ENCODE assay signal across 11 cellular contexts in the genomic region with DNA sequence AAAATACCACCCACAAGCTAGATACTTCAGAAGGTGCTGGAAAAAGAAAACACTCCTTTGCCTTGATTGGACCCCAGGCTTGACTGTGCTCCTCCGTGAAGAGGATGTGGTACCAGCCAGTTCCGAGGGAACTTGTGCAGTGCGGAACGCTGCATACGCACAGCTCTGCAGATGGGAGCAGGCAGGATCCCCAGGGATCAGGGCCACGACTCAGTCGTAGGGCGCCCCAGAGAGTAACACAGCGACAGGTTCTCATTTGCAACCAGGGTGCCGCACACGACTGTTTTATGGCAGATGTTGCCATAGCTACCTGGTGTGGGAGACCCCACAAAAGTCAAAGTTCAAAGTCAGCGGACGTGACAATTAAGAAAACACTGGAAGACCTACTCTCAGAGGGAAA. TPM values are rescaled to one million over a fixed set of nuclear protein-coding genes. Genes with fewer than 3 reads are reported as not detected.
DNase-seq lines count a peak whose midpoint lies in the region; ATAC-seq and TF ChIP-seq lines count a peak whose summit lies in the region.
"Had no signal": no experiment of that assay in that cellular context is flagged by ENCODE, and none has a peak within 500 bp of the region (broad histone marks: within the 10 kb centered on the region; RNA-seq: fewer than 3 reads in every experiment).

No MANE protein-coding gene starts in this region.

- no peaks in the 10 kb centered on the region for H4K20me1 ChIP-seq in GM23248 (ENCODE audit: insufficient read depth)

- peak overlapping the region; percentile 76 for H3K4me2 ChIP-seq in GM23248 (ENCODE audit: unreplicated experiment)

- CTCF ChIA-PET in Panc1 (lab: Charles Lee) = interaction anchor here (0.9 kb wide), 1 partner anchor 42 kb away, joined by 5 read pairs; no protein-coding TSS in a partner anchor

- no peaks in the 10 kb centered on the region for H3K36me3 ChIP-seq in GM23248 (ENCODE audit: low read depth)
- no peaks in the 10 kb centered on the region; the same call in 1 of the 2 replicates for H3K36me3 ChIP-seq in Panc1 (ENCODE audit: control insufficient read depth, insufficient read depth, low read length)
- H3K36me3 ChIP-seq in gastrocnemius medialis = no peaks in the 10 kb centered on the region
- H3K36me3 ChIP-seq in SJCRH30 = no peaks in the 10 kb centered on the region

- DNase-seq in GM23248 (peak; percentile 12), Panc1 (ENCODE audit: low read depth, low spot score) (no peak), foreskin keratinocyte (peak in 1 of 2 donors; percentile 61), gastrocnemius medialis (no peak), SJCRH30 (no peak)
- no peak for DNase-seq in stimulated activated CD4-positive, alpha-beta T cell treated with anti-CD3 and anti-CD28 coated beads, Interleukin-2, amount 100 ng/mL, for 48 hours
- DNase-seq: effector CD4-positive, alpha-beta T cell; trophoblast cell had no signal

- in situ Hi-C loops in GM23248 (cut with MboI) (no loop called here), Panc1 (cut with HindIII; ENCODE audit: low pct_unique_long_range_greater_than_20kb, low sequenced_read_pairs) (no loop called here), gastrocnemius medialis (cut with MboI; ENCODE audit: low sequenced_read_pairs in 4 of 4) (no loop called here)

- H3K27me3 ChIP-seq in GM23248 (replicated peaks; ENCODE audit: insufficient read depth) = no peaks in the 10 kb centered on the region
- H3K27me3 ChIP-seq in Panc1 (ENCODE audit: control insufficient read depth, insufficient read depth, low read length) = no peaks in the 10 kb centered on the region
- no peaks in the 10 kb centered on the region for H3K27me3 ChIP-seq in foreskin keratinocyte
- H3K27me3 ChIP-seq in gastrocnemius medialis = peaks cover 26 to 45% (median 36%) of the 10 kb centered on the region in 3 donors
- H3K27me3 ChIP-seq in SJCRH30 = no peaks in the 10 kb centered on the region; the same call in 1 of the 2 replicates

- no peak for TF ChIP-seq POLR2A in gastrocnemius medialis (IDR thresholded peaks at IDR 0.05)

- H3K9me3 ChIP-seq in GM23248 (ENCODE audit: low read depth) = no peaks in the 10 kb centered on the region
- H3K9me3 ChIP-seq in Panc1 (ENCODE audit: control insufficient read depth, insufficient read depth, low read depth, low read length) = peaks cover 3% of the 10 kb centered on the region; the same call in 1 of the 2 replicates
- H3K9me3 ChIP-seq in gastrocnemius medialis = no peaks in the 10 kb centered on the region
- H3K9me3 ChIP-seq in SJCRH30 (replicated peaks) = no peaks in the 10 kb centered on the region

- ATAC-seq in Panc1 = peak; percentile 54
- ATAC-seq in foreskin keratinocyte = peak; percentile 72
- no peak for ATAC-seq in gastrocnemius medialis
- no peak for ATAC-seq in GM21447 (IDR thresholded peaks at IDR 0.05; ENCODE audit: unreplicated experiment)
- ATAC-seq in GM19324 (IDR thresholded peaks at IDR 0.05; ENCODE audit: low FRiP score, unreplicated experiment) = no peak

- peak overlapping the region; percentile 76 for H3K4me3 ChIP-seq in GM23248
- H3K4me3 ChIP-seq in Panc1 (ENCODE audit: low read depth in 2 of 2, low read length in 2 of 2) = peak overlapping the region; percentile 72 to 86
- peak overlapping the region; percentile 42 to 55 (median 50) for H3K4me3 ChIP-seq in gastrocnemius medialis
- H3K4me3 ChIP-seq in SJCRH30 = no peak overlapping the region

- POLR2A ChIA-PET in Panc1 (lab: Charles Lee) = no interaction called here

- H3K27ac ChIP-seq in GM23248 (no peak overlapping the region), Panc1 (ENCODE audit: low read length) (peak overlapping the region; percentile 99), foreskin keratinocyte (peak overlapping the region; percentile 89), gastrocnemius medialis (peak overlapping the region in 3 of 4 donors; percentile 41 to 62 (median 51)), SJCRH30 (no peak overlapping the region)

- peaks cover 54% of the 10 kb centered on the region for H3K79me2 ChIP-seq in GM23248 (ENCODE audit: insufficient read depth)

- TF ChIP-seq CTCF in Panc1 (IDR thresholded peaks at IDR 0.05) (no peak), foreskin keratinocyte (conservative IDR thresholded peaks at IDR 0.05) (no peak), gastrocnemius medialis (IDR thresholded peaks at IDR 0.05 in 4 of 5, conservative IDR thresholded peaks at IDR 0.05 in 1 of 5) (no peak)

- H3F3A ChIP-seq in GM23248 (ENCODE audit: insufficient read depth) = 0 out of 2 replicates have a peak, but pooled peaks cover 8% of the 10 kb centered on the region

- intact Hi-C loops in Panc1 (cut with micrococcal nuclease; ENCODE audit: unreplicated experiment) = no loop called here
- intact Hi-C loops in gastrocnemius medialis (cut with DNase I; ENCODE audit: low total_unique reads) = loop anchor here (5.0 kb wide), 1 partner anchor 42 kb away; no protein-coding TSS in a partner anchor

- no peaks in the 10 kb centered on the region for H3K9me2 ChIP-seq in GM23248 (ENCODE audit: insufficient read depth)

- BruUV-seq in Panc1 (replicated peaks; lab: Mats Ljungman, UMichigan) = no TSS peak

- peaks cover 16% of the 10 kb centered on the region for H3K4me1 ChIP-seq in GM23248 (ENCODE audit: insufficient read depth)
- peaks cover 25% of the 10 kb centered on the region for H3K4me1 ChIP-seq in Panc1 (ENCODE audit: control insufficient read depth, insufficient read depth, low read length)
- peaks cover 6% of the 10 kb centered on the region for H3K4me1 ChIP-seq in foreskin keratinocyte
- H3K4me1 ChIP-seq in gastrocnemius medialis = peaks cover 0 to 12% of the 10 kb centered on the region in 2 donors
- no peaks in the 10 kb centered on the region for H3K4me1 ChIP-seq in SJCRH30

- peak overlapping the region; percentile 57; the same call in 1 of the 2 replicates for H3K9ac ChIP-seq in GM23248

- peak overlapping the region; percentile 78 for H2AFZ ChIP-seq in GM23248

- WGBS in GM23248 (ENCODE audit: low coverage in 1 of 2, low lambda C conversion rate in 2 of 2, missing lambda C conversion rate in 2 of 2), 2 experiments = 54 to 56% methylated on average over 13 of the region's 13 CpGs

RNA-seq across cellular contexts. Expression of a gene that starts 0.8 kb away (rescaled TPM):
- total RNA-seq in GM23248 (2014; rRNA removed; shearing (Covaris generic)) = 42.1 and 43.7 TPM in 2 replicates
- polyA plus RNA-seq in GM23248 (2016; fragmentation: Nextera tagmentation; extraction: Ambion mirVana) = 61.6 and 68.5 TPM in 2 replicates
- total RNA-seq in Panc1 (2021; ENCODE audit: unreplicated experiment) = 159 TPM
- polyA plus RNA-seq in Panc1 (2012; ENCODE audit: insufficient read length) = 224 TPM
- total RNA-seq in foreskin keratinocyte = 76.8 and 94.5 TPM in 2 replicates
- polyA plus RNA-seq in foreskin keratinocyte = 56.1 and 66.0 TPM in 2 replicates
- 1 to 10 TPM; 1.7 to 3.8 (median 2.5) TPM for total RNA-seq in gastrocnemius medialis
- total RNA-seq in SJCRH30 (2014; rRNA removed; shearing (Covaris generic)) = 0.12 TPM in 1 of 2 replicates, not detected in the other
- polyA plus RNA-seq: IgD-negative memory B cell had no signal

Comparison
In these comparisons a context has a peak if more than half of its experiments do, and no peak if none do; other contexts are left out.
1. H3K27ac ChIP-seq: peak in Panc1 (single experiment), foreskin keratinocyte (single experiment) and gastrocnemius medialis (3 of 4); none in GM23248 (single experiment) and SJCRH30 (single experiment).
2. ATAC-seq: peak in Panc1 (single experiment) and foreskin keratinocyte (single experiment); none in gastrocnemius medialis (0 of 2), GM21447 (single experiment) and GM19324 (single experiment).